In the genomic region with DNA sequence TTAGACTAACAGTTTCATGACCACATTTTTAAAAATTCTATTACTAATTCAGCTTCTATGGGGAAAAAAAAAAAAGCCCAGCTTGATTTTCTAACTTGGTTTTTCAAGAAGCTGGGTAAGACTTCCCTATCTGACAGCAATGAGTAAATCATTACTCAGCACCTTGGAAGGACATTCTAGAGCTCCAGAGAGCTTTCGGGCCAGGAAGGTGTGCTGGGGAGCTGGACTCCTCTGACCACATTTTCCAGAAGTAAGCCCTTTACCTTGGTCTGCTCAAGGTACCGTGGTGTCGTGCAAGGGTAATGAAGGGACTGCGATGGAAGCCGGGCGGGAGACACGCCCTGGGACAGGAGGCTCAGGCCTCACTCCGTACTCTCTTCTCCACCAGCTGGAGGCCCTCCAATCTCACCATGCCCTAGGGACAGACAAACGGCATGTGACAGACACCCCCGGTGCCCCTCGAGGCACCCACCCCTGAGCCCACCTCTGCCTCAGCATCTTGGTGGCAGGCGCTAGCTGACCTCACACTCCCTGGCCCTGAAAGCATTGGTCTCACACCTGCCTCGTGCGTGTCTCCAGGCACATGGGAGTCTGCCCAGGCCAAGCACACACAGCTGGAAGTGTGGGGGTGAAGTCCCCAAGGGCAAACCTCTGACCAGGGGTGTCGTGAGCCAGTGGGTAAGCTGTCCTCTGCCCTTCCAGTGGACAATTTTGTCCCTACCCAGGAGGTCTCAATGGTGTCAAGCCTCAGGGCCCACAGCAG, we compare ENCODE assay signal across 26 cellular contexts.
A peak's percentile ranks its signal among the peaks of the same experiment; 100 is the strongest.
DNase-seq lines count a peak whose midpoint lies in the region; ATAC-seq, FAIRE-seq and TF ChIP-seq lines count a peak whose summit lies in the region.
"Had no signal": no experiment of that assay in that cellular context is flagged by ENCODE, and none has a peak within 500 bp of the region (broad histone marks: within the 10 kb centered on the region; RNA-seq: fewer than 3 reads in every experiment).

No MANE protein-coding gene starts in this region.

- no peak overlapping the region for H3K4me3 Mint-ChIP-seq in chondrocyte (ENCODE audit: unreplicated experiment)
- H3K4me3 Mint-ChIP-seq: activated naive CD4-positive, alpha-beta T cell treated with anti-CD3 and anti-CD28 coated beads, Interleukin-2, amount 10 ng/mL, durations not matched to agents 7 days and 5 days; activated T-cell treated with anti-CD3 and anti-CD28 coated beads, Interleukin-2, amount 50 U/mL, for 72 hours; H9; natural killer cell treated with Interleukin-12 subunit alpha and Interleukin-12 subunit beta and Interleukin-15 and Interleukin-18, amount 100 ng/mL, for 72 hours; stimulated activated naive B cell treated with anti-CD40 and anti-IgM and Interleukin-4, amounts not matched to agents 10 μg/mL and 1 μg/mL and 100 μg/mL, for 72 hours had no signal

- peaks cover 15% of the 10 kb centered on the region for H3K4me1 Mint-ChIP-seq in chondrocyte (ENCODE audit: low read depth)
- H3K4me1 Mint-ChIP-seq: activated naive CD4-positive, alpha-beta T cell treated with anti-CD3 and anti-CD28 coated beads, Interleukin-2, amount 10 ng/mL, durations not matched to agents 7 days and 5 days; H9 had no signal

- peaks cover 4% of the 10 kb centered on the region for H3K27me3 Mint-ChIP-seq in chondrocyte (ENCODE audit: low read depth)

- no peaks in the 10 kb centered on the region for H3K36me3 ChIP-seq in lower lobe of right lung
- H3K36me3 ChIP-seq: pancreas, Peyer's patch, suprapubic skin had no signal

- H3K27ac Mint-ChIP-seq in chondrocyte (ENCODE audit: unreplicated experiment): peak overlapping the region; percentile 63
- H3K27ac Mint-ChIP-seq: activated naive CD4-positive, alpha-beta T cell treated with anti-CD3 and anti-CD28 coated beads, Interleukin-2, amount 10 ng/mL, durations not matched to agents 7 days and 5 days; activated T-cell treated with anti-CD3 and anti-CD28 coated beads, Interleukin-2, amount 50 U/mL, for 72 hours; natural killer cell treated with Interleukin-12 subunit alpha and Interleukin-12 subunit beta and Interleukin-15 and Interleukin-18, amount 100 ng/mL, for 72 hours; stimulated activated naive B cell treated with anti-CD40 and anti-IgM and Interleukin-4, amounts not matched to agents 10 μg/mL and 1 μg/mL and 100 μg/mL, for 72 hours had no signal

- DNase-seq in AG20443 (ENCODE audit: low spot score): peak; percentile 31
- peak; percentile 29 for DNase-seq in HT1080 (ENCODE audit: low read depth)
- DNase-seq in chondrocyte (ENCODE audit: low spot score): peak; percentile 62
- DNase-seq in lower lobe of right lung: peak; percentile 26
- no peak for DNase-seq in NCI-H774 (lab: John Stamatoyannopoulos, UW)
- no peak for DNase-seq in HTR-8/SVneo (ENCODE audit: insufficient read length, low spot score)
- no peak for DNase-seq in NOMO-1 treated with dmso at 0.1 percent for 144 hours (lab: John Stamatoyannopoulos, UW; ENCODE audit: unreplicated experiment)
- DNase-seq in activated naive CD4-positive, alpha-beta T cell (lab: John Stamatoyannopoulos, UW): no peak
- DNase-seq: activated CD4-positive, alpha-beta T cell treated with anti-CD3 and anti-CD28 coated beads for 48 hours; activated naive CD4-positive, alpha-beta T cell treated with anti-CD3 and anti-CD28 coated beads, Interleukin-2, amount 10 ng/mL, durations not matched to agents 7 days and 5 days; activated T-cell treated with anti-CD3 and anti-CD28 coated beads, Interleukin-2, amount 50 U/mL, for 72 hours; DMS79 treated with DMSO at 0.1 percent for 48 hours; erythroblast; H9; NCI-H1417 treated with DMSO at 0.1 percent for 48 hours; NCI-H510A; NK-92 treated with Interleukin-12 subunit alpha and Interleukin-12 subunit beta, amount 100 ng/mL, for 24 hours; pancreas; right cardiac atrium; stimulated activated CD4-positive, alpha-beta T cell treated with anti-CD3 and anti-CD28 coated beads, Interleukin-12 subunit alpha, Interleukin-12 subunit beta, amount 100 ng/mL, for 4 hours; stimulated activated CD4-positive, alpha-beta T cell treated with anti-CD3 and anti-CD28 coated beads, Interleukin-4, amount 100 ng/mL, for 24 hours; stimulated activated naive B cell treated with anti-CD40 and anti-IgM and Interleukin-4, amounts not matched to agents 10 μg/mL and 1 μg/mL and 100 μg/mL, for 72 hours had no signal

- H3K27ac ChIP-seq in lower lobe of right lung: no peak overlapping the region
- H3K27ac ChIP-seq: pancreas, Peyer's patch, suprapubic skin had no signal

- no peak for TF ChIP-seq CTCF in chondrocyte (IDR thresholded peaks at IDR 0.05)
- no peak for TF ChIP-seq CTCF in lower lobe of right lung (IDR thresholded peaks at IDR 0.05)

- H3K9me3 ChIP-seq in lower lobe of right lung: peaks cover under 1% of the 10 kb centered on the region
- H3K9me3 ChIP-seq: pancreas, Peyer's patch, suprapubic skin had no signal

- intact Hi-C loops in lower lobe of right lung (cut with DNase I): no loop called here

- no peaks in the 10 kb centered on the region for H3K9me3 Mint-ChIP-seq in chondrocyte (ENCODE audit: low read depth)
- H3K9me3 Mint-ChIP-seq: activated naive CD4-positive, alpha-beta T cell treated with anti-CD3 and anti-CD28 coated beads, Interleukin-2, amount 10 ng/mL, durations not matched to agents 7 days and 5 days; natural killer cell treated with Interleukin-12 subunit alpha and Interleukin-12 subunit beta and Interleukin-15 and Interleukin-18, amount 100 ng/mL, for 72 hours had no signal

- no peak for FAIRE-seq in HTR-8/SVneo (lab: Jason Lieb, UNC)
- FAIRE-seq: pancreas had no signal

- no peak for ATAC-seq in lower lobe of right lung
- ATAC-seq: activated T-cell treated with anti-CD3 and anti-CD28 coated beads, Interleukin-2, amount 50 U/mL, for 72 hours; left lobe of liver; natural killer cell treated with Interleukin-12 subunit alpha and Interleukin-12 subunit beta and Interleukin-15 and Interleukin-18, amount 100 ng/mL, for 72 hours; stimulated activated naive B cell treated with anti-CD40 and anti-IgM and Interleukin-4, amounts not matched to agents 10 μg/mL and 1 μg/mL and 100 μg/mL, for 72 hours had no signal

- H3K4me1 ChIP-seq in lower lobe of right lung: no peaks in the 10 kb centered on the region
- H3K4me1 ChIP-seq: pancreas, Peyer's patch, suprapubic skin had no signal

- H3K27me3 ChIP-seq in lower lobe of right lung (ENCODE audit: low read depth): no peaks in the 10 kb centered on the region
- H3K27me3 ChIP-seq: pancreas, Peyer's patch, suprapubic skin had no signal

- no peaks in the 10 kb centered on the region for H3K36me3 Mint-ChIP-seq in chondrocyte (ENCODE audit: low read depth)
- H3K36me3 Mint-ChIP-seq: activated naive CD4-positive, alpha-beta T cell treated with anti-CD3 and anti-CD28 coated beads, Interleukin-2, amount 10 ng/mL, durations not matched to agents 7 days and 5 days; natural killer cell treated with Interleukin-12 subunit alpha and Interleukin-12 subunit beta and Interleukin-15 and Interleukin-18, amount 100 ng/mL, for 72 hours had no signal

- no peak overlapping the region for H3K4me3 ChIP-seq in lower lobe of right lung
- H3K4me3 ChIP-seq: pancreas, Peyer's patch, suprapubic skin had no signal

Comparison
In these comparisons a context has a peak if more than half of its experiments do, and no peak if none do; other contexts are left out.
1. DNase-seq: peak in AG20443 (single experiment), HT1080 (single experiment), chondrocyte (single experiment) and lower lobe of right lung (single experiment); none in NCI-H774 (single experiment), HTR-8/SVneo (single experiment), NOMO-1 treated with dmso at 0.1 percent for 144 hours (single experiment) and activated naive CD4-positive, alpha-beta T cell (0 of 4).